In genomic region chr9:33924978-33925797, GRCh38 we compare ENCODE assay signal across 9 cellular contexts.
DNase-seq lines count a peak whose midpoint lies in the region; ATAC-seq, FAIRE-seq and TF ChIP-seq lines count a peak whose summit lies in the region.
"Had no signal": no experiment of that assay in that cellular context is flagged by ENCODE, and none has a peak within 500 bp of the region (broad histone marks: within the 10 kb centered on the region; RNA-seq: fewer than 3 reads in every experiment).

No MANE protein-coding gene starts in this region.

- no peak for TF ChIP-seq POLR2A in suprapubic skin (IDR thresholded peaks at IDR 0.05)

- H3K4me1 ChIP-seq in kidney (ENCODE audit: control insufficient read depth in 1 of 2, insufficient read depth in 1 of 2, low read depth in 1 of 2, low read length in 2 of 2) (no peaks in the 10 kb centered on the region), suprapubic skin (peaks cover 2% of the 10 kb centered on the region)
- H3K4me1 ChIP-seq: SJSA1 had no signal

- CTCF ChIA-PET in GM10248 (lab: Yijun Ruan, JAX): interaction anchor here (0.6 to 3.6 kb wide), 14 partner anchors 9 to 453 kb away, joined by 3 to 15 read pairs (median 4); no protein-coding TSS in a partner anchor

- no peak for ATAC-seq in GM19324 (IDR thresholded peaks at IDR 0.05; ENCODE audit: low FRiP score, unreplicated experiment)

- DNase-seq in AG10803 (ENCODE audit: low read depth) (peak; percentile 58), GM10248 (ENCODE audit: extremely low spot score) (peak; percentile 48), NOMO-1 treated with DMSO at 0.1 percent for 48 hours (lab: John Stamatoyannopoulos, UW; ENCODE audit: unreplicated experiment) (peak; percentile 33), cerebellar cortex (ENCODE audit: low spot score) (peak; percentile 88), kidney (no peak), suprapubic skin (ENCODE audit: low spot score in 2 of 2) (no peak)
- no peak for DNase-seq in effector CD8-positive, alpha-beta T cell (lab: John Stamatoyannopoulos, UW)

- H3K4me3 ChIP-seq in AG10803 (ENCODE audit: low read length) (no peak overlapping the region), kidney (ENCODE audit: low read length in 2 of 2) (no peak overlapping the region), suprapubic skin (no peak overlapping the region)
- H3K4me3 ChIP-seq: SJSA1 had no signal

- TF ChIP-seq EP300 in suprapubic skin (IDR thresholded peaks at IDR 0.05): no peak

- WGBS in suprapubic skin: 61% methylated on average over 16 of the region's 17 CpGs

- no peak overlapping the region for H3K9ac ChIP-seq in kidney (ENCODE audit: low read length in 2 of 2)

- POLR2A ChIA-PET in GM10248 (lab: Yijun Ruan, JAX): no interaction called here

- peaks cover 18 to 47% of the 10 kb centered on the region in 2 donors for H3K36me3 ChIP-seq in kidney (ENCODE audit: control insufficient read depth in 1 of 2, insufficient read depth in 2 of 2, low read length in 2 of 2)
- peaks cover 92% of the 10 kb centered on the region for H3K36me3 ChIP-seq in suprapubic skin

- intact Hi-C loops in kidney (cut with DNase I): no loop called here

- TF ChIP-seq CTCF in AG10803 (conservative IDR thresholded peaks at IDR 0.05; ENCODE audit: low read length) (peak; percentile 79), GM10248 (IDR thresholded peaks at IDR 0.05; ENCODE audit: control extremely low read depth, extremely low read depth, low read depth, missing control alignments) (peak; percentile 33), kidney (IDR thresholded peaks at IDR 0.05; ENCODE audit: borderline replicate concordance, extremely low read depth, insufficient read depth) (peak; percentile 57), suprapubic skin (IDR thresholded peaks at IDR 0.05) (peak; percentile 6 to 48)

- FAIRE-seq in kidney (lab: Jason Lieb, UNC): no peak

- H3K27me3 ChIP-seq in suprapubic skin: no peaks in the 10 kb centered on the region
- H3K27me3 ChIP-seq: SJSA1 had no signal

- no peak overlapping the region for H3K27ac ChIP-seq in kidney (ENCODE audit: low read depth in 2 of 2, low read length in 2 of 2)
- no peak overlapping the region for H3K27ac ChIP-seq in suprapubic skin
- H3K27ac ChIP-seq: SJSA1 had no signal

- H3K9me3 ChIP-seq in kidney (ENCODE audit: control insufficient read depth in 1 of 2, low read length in 2 of 2): no peaks in the 10 kb centered on the region
- H3K9me3 ChIP-seq in suprapubic skin: no peaks in the 10 kb centered on the region
- H3K9me3 ChIP-seq: SJSA1 had no signal

Comparison
In these comparisons a context has a peak if more than half of its experiments do, and no peak if none do; other contexts are left out.
1. DNase-seq: peak in AG10803 (single experiment), GM10248 (single experiment), NOMO-1 treated with DMSO at 0.1 percent for 48 hours (single experiment) and cerebellar cortex (single experiment); none in kidney (single experiment), suprapubic skin (0 of 2) and effector CD8-positive, alpha-beta T cell (single experiment).
2. CTCF ChIP-seq: peak in every context shown above with its lines; median percentile 79 in AG10803; 57 in kidney; 33 in GM10248; 27 in suprapubic skin.